In genomic region chr14:28767851-28768548, GRCh38 we compare ENCODE assay signal across 9 cellular contexts. TPM values are rescaled to one million over a fixed set of nuclear protein-coding genes. Genes with fewer than 3 reads are reported as not detected.
A peak's percentile ranks its signal among the peaks of the same experiment; 100 is the strongest.
DNase-seq lines count a peak whose midpoint lies in the region; TF ChIP-seq lines count a peak whose summit lies in the region.
"Had no signal": no experiment of that assay in that cellular context is flagged by ENCODE, and none has a peak within 500 bp of the region (broad histone marks: within the 10 kb centered on the region; RNA-seq: fewer than 3 reads in every experiment).

No MANE protein-coding gene starts in this region.

- no peaks in the 10 kb centered on the region for H3K9me3 Mint-ChIP-seq in progenitor cell of endocrine pancreas (ENCODE audit: low read depth)
- H3K9me3 Mint-ChIP-seq in activated T-helper 2 cell treated with anti-CD3 and anti-CD28 coated beads, Interferon-gamma antibody, Interleukin-2, Interleukin-4, amounts not matched to agents 10 μg/mL and 5 μg/mL and 100 μg/mL, durations not matched to agents 14 hours and 24 hours and 36 hours, result peaks cover 4% of the 10 kb centered on the region

- peak overlapping the region; percentile 56 for H3K4me3 Mint-ChIP-seq in progenitor cell of endocrine pancreas (ENCODE audit: low read depth)
- no peak overlapping the region for H3K4me3 Mint-ChIP-seq in activated T-helper 2 cell treated with anti-CD3 and anti-CD28 coated beads, Interferon-gamma antibody, Interleukin-2, Interleukin-4, amounts not matched to agents 10 μg/mL and 5 μg/mL and 100 μg/mL, durations not matched to agents 14 hours and 24 hours and 36 hours (ENCODE audit: low read depth)

- peaks cover 10% of the 10 kb centered on the region for H3K4me1 Mint-ChIP-seq in progenitor cell of endocrine pancreas (ENCODE audit: low read depth)
- H3K4me1 Mint-ChIP-seq in activated T-helper 2 cell treated with anti-CD3 and anti-CD28 coated beads, Interferon-gamma antibody, Interleukin-2, Interleukin-4, amounts not matched to agents 10 μg/mL and 5 μg/mL and 100 μg/mL, durations not matched to agents 14 hours and 24 hours and 36 hours (ENCODE audit: low read depth), result no peaks in the 10 kb centered on the region

- peak; percentile 38 for TF ChIP-seq CTCF in progenitor cell of endocrine pancreas (IDR thresholded peaks at IDR 0.05; ENCODE audit: unreplicated experiment)

- intact Hi-C loops in activated T-helper 2 cell treated with anti-CD3 and anti-CD28 coated beads, Interferon-gamma antibody, Interleukin-2, Interleukin-4, amounts not matched to agents 10 μg/mL and 5 μg/mL and 100 μg/mL, durations not matched to agents 14 hours and 24 hours and 36 hours (cut with micrococcal nuclease), result no loop called here

- H3K36me3 Mint-ChIP-seq in progenitor cell of endocrine pancreas (ENCODE audit: insufficient read depth), result no peaks in the 10 kb centered on the region
- no peaks in the 10 kb centered on the region for H3K36me3 Mint-ChIP-seq in activated T-helper 2 cell treated with anti-CD3 and anti-CD28 coated beads, Interferon-gamma antibody, Interleukin-2, Interleukin-4, amounts not matched to agents 10 μg/mL and 5 μg/mL and 100 μg/mL, durations not matched to agents 14 hours and 24 hours and 36 hours (ENCODE audit: low read depth)

- peaks cover 81% of the 10 kb centered on the region for H3K27me3 Mint-ChIP-seq in progenitor cell of endocrine pancreas
- peaks cover 36% of the 10 kb centered on the region for H3K27me3 Mint-ChIP-seq in activated T-helper 2 cell treated with anti-CD3 and anti-CD28 coated beads, Interferon-gamma antibody, Interleukin-2, Interleukin-4, amounts not matched to agents 10 μg/mL and 5 μg/mL and 100 μg/mL, durations not matched to agents 14 hours and 24 hours and 36 hours (ENCODE audit: low read depth)

- H3K27ac Mint-ChIP-seq in progenitor cell of endocrine pancreas, result peak overlapping the region; percentile 67
- no peak overlapping the region for H3K27ac Mint-ChIP-seq in activated T-helper 2 cell treated with anti-CD3 and anti-CD28 coated beads, Interferon-gamma antibody, Interleukin-2, Interleukin-4, amounts not matched to agents 10 μg/mL and 5 μg/mL and 100 μg/mL, durations not matched to agents 14 hours and 24 hours and 36 hours

- TF ChIP-seq POLR2A in erythroblast (IDR thresholded peaks at IDR 0.05; ENCODE audit: low read length), result no peak

- peak; percentile 17 to 19 for DNase-seq in NCI-H2081 (lab: John Stamatoyannopoulos, UW)
- no peak for DNase-seq in NCI-H2081 treated with DMSO at 0.1 percent for 48 hours (lab: John Stamatoyannopoulos, UW)
- peak; percentile 77 to 85 for DNase-seq in NCI-H524 (lab: John Stamatoyannopoulos, UW)
- DNase-seq in erythroblast (lab: John Stamatoyannopoulos, UW), result peak; percentile 5 to 9
- no peak for DNase-seq in progenitor cell of endocrine pancreas (ENCODE audit: low spot score, unreplicated experiment)
- no peak for DNase-seq in activated T-helper 2 cell treated with anti-CD3 and anti-CD28 coated beads, Interferon-gamma antibody, Interleukin-2, Interleukin-4, amounts not matched to agents 10 μg/mL and 5 μg/mL and 100 μg/mL, durations not matched to agents 14 hours and 24 hours and 36 hours (ENCODE audit: low spot score)
- no peak for DNase-seq in NCI-H69 (lab: John Stamatoyannopoulos, UW)
- DNase-seq in SIG-M5 treated with dmso at 0.1 percent for 504 hours (lab: John Stamatoyannopoulos, UW; ENCODE audit: unreplicated experiment), result no peak

RNA-seq across cellular contexts. Expression of gene FOXG1, which starts 1.4 kb away (rescaled TPM):
- 1.2 and 1.4 TPM in 2 replicates for total RNA-seq in progenitor cell of endocrine pancreas
- total RNA-seq in activated T-helper 2 cell treated with anti-CD3 and anti-CD28 coated beads, Interferon-gamma antibody, Interleukin-2, Interleukin-4, amounts not matched to agents 10 μg/mL and 5 μg/mL and 100 μg/mL, durations not matched to agents 14 hours and 24 hours and 36 hours, result not detected in 2 replicates
- total RNA-seq: urinary bladder had no signal

Comparison
In these comparisons a context has a peak if more than half of its experiments do, and no peak if none do; other contexts are left out.
1. DNase-seq: peak in NCI-H2081 (2 of 2), NCI-H524 (2 of 2) and erythroblast (2 of 2); none in NCI-H2081 treated with DMSO at 0.1 percent for 48 hours (single experiment), progenitor cell of endocrine pancreas (single experiment), activated T-helper 2 cell treated with anti-CD3 and anti-CD28 coated beads, Interferon-gamma antibody, Interleukin-2, Interleukin-4, amounts not matched to agents 10 μg/mL and 5 μg/mL and 100 μg/mL, durations not matched to agents 14 hours and 24 hours and 36 hours (single experiment), NCI-H69 (single experiment) and SIG-M5 treated with dmso at 0.1 percent for 504 hours (single experiment).